ENCODE assay signal across 16 cellular contexts in genomic region chr16:77974883-77975282, GRCh38. TPM values are rescaled to one million over a fixed set of nuclear protein-coding genes. Genes with fewer than 3 reads are reported as not detected.
DNase-seq lines count a peak whose midpoint lies in the region; ATAC-seq, FAIRE-seq and TF ChIP-seq lines count a peak whose summit lies in the region.
"Had no signal": no experiment of that assay in that cellular context is flagged by ENCODE, and none has a peak within 500 bp of the region (broad histone marks: within the 10 kb centered on the region; RNA-seq: fewer than 3 reads in every experiment).

No MANE protein-coding gene starts in this region.

- no peak overlapping the region for H3K56ac ChIP-seq in H1 (replicated peaks; ENCODE audit: insufficient read length, low read depth, low read length)

- no peak for TF ChIP-seq CTCF in A549 (IDR thresholded peaks at IDR 0.05)
- TF ChIP-seq CTCF in OCI-LY7 (conservative IDR thresholded peaks at IDR 0.05; ENCODE audit: low read length), result no peak
- TF ChIP-seq CTCF in H1 (IDR thresholded peaks at IDR 0.05; ENCODE audit: control extremely low read depth in 1 of 3, insufficient read depth in 1 of 3, low read depth in 1 of 3, low read length in 3 of 3), result no peak

- intact Hi-C loops in OCI-LY7 (cut with micrococcal nuclease; ENCODE audit: unreplicated experiment), result no loop called here

- no peak overlapping the region for H3K4me3 ChIP-seq in A549
- no peak overlapping the region for H3K4me3 ChIP-seq in GM23248
- H3K4me3 ChIP-seq in OCI-LY7 (ENCODE audit: low read depth, low read length, poor library complexity, severe bottlenecking), result no peak overlapping the region
- no peak overlapping the region for H3K4me3 ChIP-seq in H1 (ENCODE audit: extremely low read depth in 1 of 4, insufficient read depth in 2 of 4, low read depth in 3 of 4, low read length in 4 of 4)
- H3K4me3 ChIP-seq: coronary artery, spleen had no signal

- no peaks in the 10 kb centered on the region for H3K36me3 ChIP-seq in GM23248 (ENCODE audit: low read depth)
- no peaks in the 10 kb centered on the region for H3K36me3 ChIP-seq in OCI-LY7 (ENCODE audit: insufficient read depth, low read length)
- peaks cover 2 to 17% (median 7%) of the 10 kb centered on the region in 4 experiments; a peak in 7 of 8 replicates for H3K36me3 ChIP-seq in H1 (ENCODE audit: control insufficient read depth in 2 of 4, insufficient read depth in 4 of 4, low read length in 3 of 4)
- H3K36me3 ChIP-seq: spleen had no signal

- no peak overlapping the region for H4K5ac ChIP-seq in H1 (ENCODE audit: insufficient read length, low read depth, low read length)

- H3K9ac ChIP-seq in GM23248, result no peak overlapping the region
- no peak overlapping the region for H3K9ac ChIP-seq in H1 (replicated peaks in 1 of 4; ENCODE audit: extremely low read depth in 1 of 4, low read depth in 3 of 4, low read length in 3 of 4)

- FAIRE-seq in A549 (lab: Jason Lieb, UNC) (no peak), H1 (lab: Jason Lieb, UNC) (no peak)
- FAIRE-seq: HTR-8/SVneo had no signal

- no peak overlapping the region for H2AK5ac ChIP-seq in H1 (ENCODE audit: low read depth, low read length)

- in situ Hi-C loops in GM23248 (cut with MboI), result loop anchor here (5.0 to 25.0 kb wide), 2 partner anchors 298 to 738 kb away; no protein-coding TSS in a partner anchor

- H3K4me1 ChIP-seq in A549 (no peaks in the 10 kb centered on the region), GM23248 (ENCODE audit: insufficient read depth) (no peaks in the 10 kb centered on the region), OCI-LY7 (ENCODE audit: insufficient read depth, low read length, poor library complexity, severe bottlenecking) (no peaks in the 10 kb centered on the region), H1 (replicated peaks in 1 of 4; ENCODE audit: control insufficient read depth in 3 of 4, insufficient read depth in 4 of 4, low read length in 3 of 4) (peaks cover 0 to 3% (median 2%) of the 10 kb centered on the region in 4 experiments; a peak in 5 of 7 replicates)
- H3K4me1 ChIP-seq: spleen had no signal

- TF ChIP-seq EP300 in A549 (IDR thresholded peaks at IDR 0.05) (no peak), H1 (IDR thresholded peaks at IDR 0.05; ENCODE audit: borderline replicate concordance in 1 of 2, low read depth in 2 of 2, low read length in 2 of 2) (no peak)

- H3K4me2 ChIP-seq in A549 (no peak overlapping the region), GM23248 (ENCODE audit: unreplicated experiment) (no peak overlapping the region), OCI-LY7 (ENCODE audit: low read length) (no peak overlapping the region), H1 (ENCODE audit: insufficient read depth in 1 of 2, low read depth in 2 of 2, low read length in 2 of 2) (no peak overlapping the region)

- TF ChIP-seq POLR2A in A549 (IDR thresholded peaks at IDR 0.05; ENCODE audit: low read length), result no peak
- TF ChIP-seq POLR2A in H1 (IDR thresholded peaks at IDR 0.05; ENCODE audit: control extremely low read depth in 1 of 2, low read depth in 2 of 2, low read length in 2 of 2), result no peak

- H3K23me2 ChIP-seq in H1 (ENCODE audit: low read depth, low read length), result no peaks in the 10 kb centered on the region

- no peak overlapping the region for H4K8ac ChIP-seq in H1 (ENCODE audit: extremely low read depth, insufficient read depth, low read length)

- no peak overlapping the region for H2BK15ac ChIP-seq in H1 (ENCODE audit: low read length)

- TF ChIP-seq RAD21 in A549 (conservative IDR thresholded peaks at IDR 0.05 in 1 of 2, IDR thresholded peaks at IDR 0.05 in 1 of 2), result no peak
- no peak for TF ChIP-seq RAD21 in H1 (IDR thresholded peaks at IDR 0.05 in 1 of 2, conservative IDR thresholded peaks at IDR 0.05 in 1 of 2; ENCODE audit: low read depth in 2 of 2, low read length in 2 of 2)

- 0 out of 2 replicates have a peak, but pooled peaks cover 3% of the 10 kb centered on the region for H3F3A ChIP-seq in GM23248 (ENCODE audit: insufficient read depth)

- no peak overlapping the region for H3K27ac ChIP-seq in A549
- no peak overlapping the region for H3K27ac ChIP-seq in GM23248
- no peak overlapping the region for H3K27ac ChIP-seq in OCI-LY7 (ENCODE audit: low read depth, low read length, poor library complexity, severe bottlenecking)
- no peak overlapping the region for H3K27ac ChIP-seq in H1 (ENCODE audit: low read depth, low read length)
- H3K27ac ChIP-seq: coronary artery, spleen had no signal

- no peaks in the 10 kb centered on the region for H3K79me1 ChIP-seq in H1 (ENCODE audit: low read depth, low read length)

- H2BK12ac ChIP-seq in H1 (ENCODE audit: low read depth, low read length), result no peak overlapping the region; the same call in 1 of the 2 replicates

- ATAC-seq in A549 (no peak; a peak in 1 of 6 replicates), HG03025 (IDR thresholded peaks at IDR 0.05; ENCODE audit: low FRiP score, unreplicated experiment) (no peak)

- H3K79me2 ChIP-seq in GM23248 (ENCODE audit: insufficient read depth) (no peaks in the 10 kb centered on the region), OCI-LY7 (ENCODE audit: insufficient read depth, low read depth, low read length) (no peaks in the 10 kb centered on the region), H1 (ENCODE audit: control insufficient read depth in 1 of 2, insufficient read depth in 2 of 2, low read length in 2 of 2) (no peaks in the 10 kb centered on the region)

- no peaks in the 10 kb centered on the region for H4K20me1 ChIP-seq in GM23248 (ENCODE audit: insufficient read depth)
- no peaks in the 10 kb centered on the region for H4K20me1 ChIP-seq in OCI-LY7 (ENCODE audit: insufficient read depth, low read length)
- H4K20me1 ChIP-seq in H1 (replicated peaks in 1 of 2; ENCODE audit: control insufficient read depth in 1 of 2, insufficient read depth in 2 of 2, low read length in 2 of 2), result no peaks in the 10 kb centered on the region

- no peak overlapping the region for H3K4ac ChIP-seq in H1 (replicated peaks; ENCODE audit: insufficient read length, low read depth, low read length)

- 52% methylated on average over 5 of the region's 5 CpGs for WGBS in A549 (ENCODE audit: missing lambda C conversion rate)
- 85 to 91% methylated on average over 5 of the region's 5 CpGs for WGBS in GM23248 (ENCODE audit: low coverage in 1 of 2, low lambda C conversion rate in 2 of 2, missing lambda C conversion rate in 2 of 2), 2 experiments
- WGBS in H1 (ENCODE audit: extremely low coverage in 1 of 2, insufficient coverage in 1 of 2, insufficient read length in 1 of 2, insufficient replicate concordance in 2 of 2, low coverage in 1 of 2, low lambda C conversion rate in 2 of 2, missing lambda C conversion rate in 1 of 2), 2 experiments, result 77% methylated on average over 5 of the region's 5 CpGs; no CpG with 5 or more reads in 1 of the 2 experiments

- no peak overlapping the region for H3K14ac ChIP-seq in H1 (ENCODE audit: insufficient read length)

- POLR2A ChIA-PET in A549 (lab: Yijun Ruan, JAX) (no interaction called here), OCI-LY7 (lab: Charles Lee) (no interaction called here), H1 (lab: Charles Lee; ENCODE audit: partially characterized antibody) (interaction anchor here (0.6 kb wide), 1 partner anchor 21 kb away, joined by 3 read pairs; no protein-coding TSS in a partner anchor)

- no peak overlapping the region for H3K23ac ChIP-seq in H1 (ENCODE audit: insufficient read length)

- H3K18ac ChIP-seq in H1 (ENCODE audit: extremely low read depth, low read length), result no peak overlapping the region

- no peak for DNase-seq in A549 (ENCODE audit: low read depth in 1 of 2, low spot score in 1 of 2)
- DNase-seq in GM23248, result peak; percentile 17
- peak; percentile 1 for DNase-seq in OCI-LY7 (ENCODE audit: low spot score)
- DNase-seq in H1 (ENCODE audit: low read depth in 1 of 2, low spot score in 2 of 2), result peak in 1 of 2 experiments; percentile 68
- DNase-seq in NCI-H510A treated with DMSO at 0.1 percent for 48 hours (lab: John Stamatoyannopoulos, UW), result no peak
- no peak for DNase-seq in EL
- no peak for DNase-seq in NCI-H2196 (lab: John Stamatoyannopoulos, UW; ENCODE audit: unreplicated experiment)
- DNase-seq: activated CD8-positive, alpha-beta memory T cell treated with anti-CD3 and anti-CD28 coated beads, Interleukin-2, amount 50 U/mL, for 4 hours; C1 segment of cervical spinal cord; NCI-H1436; NCI-H82; SHP77 treated with DMSO at 0.1 percent for 48 hours; spleen had no signal

- no peak overlapping the region for H2BK120ac ChIP-seq in H1 (replicated peaks; ENCODE audit: low read depth, low read length)

- H4K91ac ChIP-seq in H1 (replicated peaks; ENCODE audit: insufficient read length, low read length), result no peak overlapping the region

- CTCF ChIA-PET in A549 (lab: Yijun Ruan, JAX) (interaction anchor here (0.6 to 1.3 kb wide), 3 partner anchors 49 to 299 kb away, joined by 3 to 4 read pairs (median 3); no protein-coding TSS in a partner anchor), OCI-LY7 (lab: Charles Lee; ENCODE audit: unreplicated experiment) (no interaction called here), H1 (lab: Charles Lee; ENCODE audit: partially characterized antibody) (interaction anchor here (0.8 to 24.3 kb wide), 8 partner anchors 17 to 298 kb away, joined by 3 to 362 read pairs (median 6); no protein-coding TSS in a partner anchor)

- no peak overlapping the region for H2BK5ac ChIP-seq in H1 (ENCODE audit: low read depth, low read length)

- peak overlapping the region; percentile 53; the same call in 1 of the 2 replicates for H2BK20ac ChIP-seq in H1 (ENCODE audit: low read length)

- no TSS peak for BruUV-seq in OCI-LY7 (replicated peaks; lab: Mats Ljungman, UMichigan)

- H3K9me3 ChIP-seq in A549 (no peaks in the 10 kb centered on the region), GM23248 (ENCODE audit: low read depth) (no peaks in the 10 kb centered on the region), OCI-LY7 (ENCODE audit: low read length) (no peaks in the 10 kb centered on the region), H1 (ENCODE audit: insufficient read depth in 2 of 2, low read depth in 1 of 2, low read length in 1 of 2) (no peaks in the 10 kb centered on the region)
- H3K9me3 ChIP-seq: spleen had no signal

- H2AFZ ChIP-seq in GM23248, result no peak overlapping the region
- H2AFZ ChIP-seq in OCI-LY7 (ENCODE audit: low read length), result no peak overlapping the region
- no peak overlapping the region for H2AFZ ChIP-seq in H1 (ENCODE audit: low read length)

- no peaks in the 10 kb centered on the region for H3K27me3 ChIP-seq in GM23248 (replicated peaks; ENCODE audit: insufficient read depth)
- H3K27me3 ChIP-seq in H1 (replicated peaks in 1 of 4; ENCODE audit: control insufficient read depth in 3 of 4, extremely low read depth in 1 of 4, insufficient read depth in 3 of 4, low read length in 3 of 4), result no peaks in the 10 kb centered on the region

- H3K9me2 ChIP-seq in GM23248 (ENCODE audit: insufficient read depth) (no peaks in the 10 kb centered on the region), OCI-LY7 (ENCODE audit: insufficient read depth, low read length) (no peaks in the 10 kb centered on the region)

RNA-seq across cellular contexts. Expression of gene CLEC3A, which starts 47.5 kb away (rescaled TPM):
- 0.04 TPM in 1 of 2 replicates, not detected in the other for polyA plus RNA-seq in A549 (2011; rRNA removed)
- not detected in 2 replicates for polyA plus RNA-seq in A549 (2012; cell fraction: cytosol; rRNA removed)
- polyA plus RNA-seq in A549 (2012; cell fraction: nucleus; rRNA removed), result not detected in 2 replicates
- polyA plus RNA-seq in A549 (2017; fragmentation: RNase III; extraction: RNeasy Plus Mini Kit Qiagen cat#74134 plus additional on column Dnase treatment), result not detected in 3 replicates
- polyA minus RNA-seq in A549 (2011; rRNA and poly(A)+ RNA removed), result not detected in 2 replicates
- not detected in 2 replicates for total RNA-seq in GM23248 (2014; rRNA removed; shearing (Covaris generic))
- not detected in 2 replicates for polyA plus RNA-seq in GM23248 (2016; fragmentation: Nextera tagmentation; extraction: Ambion mirVana)
- not detected in 2 replicates for total RNA-seq in OCI-LY7 (2014; rRNA removed; shearing (Covaris generic))
- not detected in 2 replicates for total RNA-seq in OCI-LY7 (2022)
- total RNA-seq in H1 (2021; fragmentation: NEBNext Ultra II Directional; extraction: Animal tissue kit (Norgen Biotek cat#: 25700)), result not detected in 2 replicates
- not detected in 2 replicates for polyA plus RNA-seq in H1 (2011; rRNA removed)
- not detected for polyA plus RNA-seq in H1 (2011; cell fraction: cytosol; rRNA removed)
- 0.17 TPM for polyA plus RNA-seq in H1 (2011; cell fraction: nucleus; rRNA removed)
- polyA plus RNA-seq in H1 (2012, experiment 1 of 2), result not detected in 4 replicates
- not detected for polyA plus RNA-seq in H1 (2012, experiment 2 of 2)
- 0.06 TPM for polyA plus RNA-seq in H1 (2013, experiment 1 of 2)
- polyA plus RNA-seq in H1 (2013, experiment 2 of 2), result not detected
- not detected in 2 replicates for polyA minus RNA-seq in H1 (2011; rRNA and poly(A)+ RNA removed)
- not detected for polyA minus RNA-seq in H1 (2011; cell fraction: cytosol; rRNA and poly(A)+ RNA removed)
- not detected for polyA minus RNA-seq in H1 (2011; cell fraction: nucleus; rRNA and poly(A)+ RNA removed)
- total RNA-seq: spleen had no signal
- polyA plus RNA-seq: spleen had no signal

Comparison
In these comparisons a context has a peak if more than half of its experiments do, and no peak if none do; other contexts are left out.
1. DNase-seq: peak in GM23248 (single experiment) and OCI-LY7 (single experiment); none in A549 (0 of 2), NCI-H510A treated with DMSO at 0.1 percent for 48 hours (single experiment), EL (single experiment) and NCI-H2196 (single experiment).
2. Of the 18 proteins assayed by ChIP-seq in both H1 and A549: peak only in H1: MAX; only in A549: none; in both: none; in neither: 17.